Comparison of ENCODE assay signal across 12 cellular contexts in genomic region chr1:155178441-155179106, GRCh38. TPM values are rescaled to one million over a fixed set of nuclear protein-coding genes. Genes with fewer than 3 reads are reported as not detected.
DNase-seq lines count a peak whose midpoint lies in the region; ATAC-seq and TF ChIP-seq lines count a peak whose summit lies in the region.
"Had no signal": no experiment of that assay in that cellular context is flagged by ENCODE, and none has a peak within 500 bp of the region (broad histone marks: within the 10 kb centered on the region; RNA-seq: fewer than 3 reads in every experiment).

No MANE protein-coding gene starts in this region.

- no peak overlapping the region for H3K9ac ChIP-seq in Karpas-422 (ENCODE audit: low read length)
- H3K9ac ChIP-seq in mesendoderm (ENCODE audit: low read length) = no peak overlapping the region
- H3K9ac ChIP-seq in H9 (ENCODE audit: extremely low read depth, insufficient read length, low read length) = no peak overlapping the region

- H3K4me2 ChIP-seq in Karpas-422 (ENCODE audit: low read depth, low read length, poor library complexity, severe bottlenecking) = no peak overlapping the region
- H3K4me2 ChIP-seq in GM23338 = no peak overlapping the region
- H3K4me2 ChIP-seq in mesendoderm (ENCODE audit: low read length) = no peak overlapping the region
- no peak overlapping the region for H3K4me2 ChIP-seq in H9 (ENCODE audit: insufficient read depth, insufficient read length, low read length)

- H2BK12ac ChIP-seq in H9 (ENCODE audit: insufficient read length, low read depth, low read length) = no peak overlapping the region

- TF ChIP-seq CTCF in chondrocyte (IDR thresholded peaks at IDR 0.05) = no peak
- TF ChIP-seq CTCF in GM23338 (conservative IDR thresholded peaks at IDR 0.05; ENCODE audit: low read depth in 2 of 2) = no peak
- no peak for TF ChIP-seq CTCF in H9 (conservative IDR thresholded peaks at IDR 0.05)

- H3K18ac ChIP-seq in mesendoderm (ENCODE audit: low read length) (no peak overlapping the region), H9 (ENCODE audit: insufficient read length, low read depth, low read length) (no peak overlapping the region)

- H3K27ac Mint-ChIP-seq in T-helper 2 cell treated with Interferon-gamma antibody and Interleukin-4, amounts not matched to agents 5 μg/mL and 100 μg/mL, for 36 hours = peak overlapping the region; percentile 3
- H3K27ac Mint-ChIP-seq in chondrocyte (ENCODE audit: unreplicated experiment) = no peak overlapping the region
- no peak overlapping the region for H3K27ac Mint-ChIP-seq in GM23338
- peak overlapping the region in 1 of 3 experiments; percentile 39; a peak in 1 of 7 replicates for H3K27ac Mint-ChIP-seq in H9
- H3K27ac Mint-ChIP-seq: activated naive CD4-positive, alpha-beta T cell treated with anti-CD3 and anti-CD28 coated beads, Interleukin-2, amount 50 U/mL, for 72 hours; type B pancreatic cell had no signal

- H3K9me3 Mint-ChIP-seq in T-helper 2 cell treated with Interferon-gamma antibody and Interleukin-4, amounts not matched to agents 5 μg/mL and 100 μg/mL, for 36 hours = no peaks in the 10 kb centered on the region
- no peaks in the 10 kb centered on the region for H3K9me3 Mint-ChIP-seq in chondrocyte (ENCODE audit: low read depth)
- no peaks in the 10 kb centered on the region; the same call in 2 of the 3 replicates for H3K9me3 Mint-ChIP-seq in GM23338
- H3K9me3 Mint-ChIP-seq in H9 = no peaks in the 10 kb centered on the region
- H3K9me3 Mint-ChIP-seq: activated naive CD4-positive, alpha-beta T cell treated with anti-CD3 and anti-CD28 coated beads, Interleukin-2, amount 50 U/mL, for 72 hours; type B pancreatic cell had no signal

- H3K27me3 ChIP-seq in Karpas-422 (ENCODE audit: low read length) = no peaks in the 10 kb centered on the region
- H3K27me3 ChIP-seq in GM23338 (ENCODE audit: insufficient read depth) = no peaks in the 10 kb centered on the region
- no peaks in the 10 kb centered on the region for H3K27me3 ChIP-seq in mesendoderm (ENCODE audit: insufficient read depth, low read length, poor library complexity)
- H3K27me3 ChIP-seq in H9 (ENCODE audit: insufficient read depth, low read length) = no peaks in the 10 kb centered on the region

- peaks cover 38% of the 10 kb centered on the region for H3K4me1 ChIP-seq in Karpas-422 (ENCODE audit: low read length)
- H3K4me1 ChIP-seq in GM23338 (ENCODE audit: insufficient read depth) = peaks cover 10% of the 10 kb centered on the region; the same call in 1 of the 2 replicates
- H3K4me1 ChIP-seq in mesendoderm (ENCODE audit: control insufficient read depth, low read depth, low read length) = no peaks in the 10 kb centered on the region
- H3K4me1 ChIP-seq in H9 (ENCODE audit: insufficient read depth, low read length) = no peaks in the 10 kb centered on the region

- H3K23ac ChIP-seq in mesendoderm (ENCODE audit: low read length) = no peak overlapping the region
- H3K23ac ChIP-seq in H9 (ENCODE audit: insufficient read length, low read depth, low read length) = no peak overlapping the region

- H2AK5ac ChIP-seq in mesendoderm (ENCODE audit: low read length) (no peak overlapping the region), H9 (ENCODE audit: insufficient read length, low read length) (no peak overlapping the region)

- no peak for ATAC-seq in GM23338
- ATAC-seq: activated naive CD4-positive, alpha-beta T cell treated with anti-CD3 and anti-CD28 coated beads, Interleukin-2, amount 50 U/mL, for 72 hours had no signal

- peaks cover 37% of the 10 kb centered on the region for H3K36me3 Mint-ChIP-seq in T-helper 2 cell treated with Interferon-gamma antibody and Interleukin-4, amounts not matched to agents 5 μg/mL and 100 μg/mL, for 36 hours (ENCODE audit: low read depth)
- H3K36me3 Mint-ChIP-seq in chondrocyte (ENCODE audit: low read depth) = peaks cover 22% of the 10 kb centered on the region
- H3K36me3 Mint-ChIP-seq in GM23338 (ENCODE audit: low read depth) = peaks cover 52% of the 10 kb centered on the region
- H3K36me3 Mint-ChIP-seq in H9 (ENCODE audit: insufficient read depth in 1 of 3, low read depth in 3 of 3) = peaks cover 38 to 63% (median 57%) of the 10 kb centered on the region in 3 experiments
- H3K36me3 Mint-ChIP-seq: type B pancreatic cell had no signal

- H3K27ac ChIP-seq in Karpas-422 (ENCODE audit: low read length) (no peak overlapping the region), GM23338 (ENCODE audit: low read depth) (no peak overlapping the region), mesendoderm (ENCODE audit: low read depth, low read length) (no peak overlapping the region), H9 (ENCODE audit: insufficient read length, low read depth, low read length) (no peak overlapping the region)
- H3K27ac ChIP-seq: SK-N-MC had no signal

- H2BK15ac ChIP-seq in mesendoderm (replicated peaks; ENCODE audit: low read depth) = no peak overlapping the region
- H2BK15ac ChIP-seq in H9 (ENCODE audit: low read depth, low read length) = no peak overlapping the region

- H2BK20ac ChIP-seq in H9 (ENCODE audit: low read depth, low read length, poor library complexity, severe bottlenecking) = no peak overlapping the region

- peaks cover 11% of the 10 kb centered on the region; the same call in 1 of the 2 replicates for H3F3A ChIP-seq in GM23338 (replicated peaks; ENCODE audit: low read depth)

- no peak overlapping the region for H3K14ac ChIP-seq in H9 (ENCODE audit: insufficient read depth, low read length)

- H3K9me2 ChIP-seq in Karpas-422 (replicated peaks; ENCODE audit: insufficient read depth, low read length) (no peaks in the 10 kb centered on the region), GM23338 (ENCODE audit: insufficient read depth) (no peaks in the 10 kb centered on the region)

- peaks cover 6% of the 10 kb centered on the region; the same call in 1 of the 2 replicates for H3K79me2 ChIP-seq in Karpas-422 (ENCODE audit: low read length)
- H3K79me2 ChIP-seq in GM23338 (replicated peaks; ENCODE audit: insufficient read depth) = 0 out of 2 replicates have a peak, but pooled peaks cover 3% of the 10 kb centered on the region
- no peaks in the 10 kb centered on the region for H3K79me2 ChIP-seq in mesendoderm (ENCODE audit: control insufficient read depth, insufficient read depth, low read length)
- H3K79me2 ChIP-seq in H9 (ENCODE audit: insufficient read depth, low read length) = no peaks in the 10 kb centered on the region

- H4K5ac ChIP-seq in mesendoderm (ENCODE audit: low read length) (no peak overlapping the region), H9 (ENCODE audit: insufficient read length, low read depth, low read length) (no peak overlapping the region)

- H3K36me3 ChIP-seq in Karpas-422 (ENCODE audit: insufficient read depth, low read length) (peaks cover 21% of the 10 kb centered on the region), GM23338 (ENCODE audit: insufficient read depth) (peaks cover 20% of the 10 kb centered on the region; the same call in 1 of the 2 replicates), mesendoderm (ENCODE audit: control insufficient read depth, insufficient read depth, low read length) (peaks cover 3% of the 10 kb centered on the region)

- H4K8ac ChIP-seq in mesendoderm (ENCODE audit: low read depth, low read length) = no peak overlapping the region
- H4K8ac ChIP-seq in H9 (replicated peaks; ENCODE audit: insufficient read length, low read depth, low read length) = no peak overlapping the region

- H3K4me3 Mint-ChIP-seq in T-helper 2 cell treated with Interferon-gamma antibody and Interleukin-4, amounts not matched to agents 5 μg/mL and 100 μg/mL, for 36 hours = no peak overlapping the region
- H3K4me3 Mint-ChIP-seq in chondrocyte (ENCODE audit: unreplicated experiment) = no peak overlapping the region
- no peak overlapping the region for H3K4me3 Mint-ChIP-seq in GM23338
- no peak overlapping the region for H3K4me3 Mint-ChIP-seq in H9
- H3K4me3 Mint-ChIP-seq: type B pancreatic cell had no signal

- no peaks in the 10 kb centered on the region for H3K27me3 Mint-ChIP-seq in T-helper 2 cell treated with Interferon-gamma antibody and Interleukin-4, amounts not matched to agents 5 μg/mL and 100 μg/mL, for 36 hours (ENCODE audit: low read depth)
- H3K27me3 Mint-ChIP-seq in chondrocyte (ENCODE audit: low read depth) (no peaks in the 10 kb centered on the region), GM23338 (ENCODE audit: insufficient read depth, low read depth, poor library complexity) (peaks cover 11% of the 10 kb centered on the region), H9 (ENCODE audit: low read depth) (no peaks in the 10 kb centered on the region; the same call in none of the 2 replicates)
- H3K27me3 Mint-ChIP-seq: type B pancreatic cell had no signal

- no peaks in the 10 kb centered on the region for H3K9me3 ChIP-seq in Karpas-422 (ENCODE audit: low read length)
- no peaks in the 10 kb centered on the region for H3K9me3 ChIP-seq in H9 (ENCODE audit: control insufficient read depth, low read depth, low read length)

- no peak overlapping the region for H3T11ph ChIP-seq in H9 (ENCODE audit: low read length)

- no peak overlapping the region for H3K4me3 ChIP-seq in Karpas-422 (ENCODE audit: low read length)
- no peak overlapping the region for H3K4me3 ChIP-seq in GM23338
- no peak overlapping the region for H3K4me3 ChIP-seq in mesendoderm (ENCODE audit: low read length)
- H3K4me3 ChIP-seq: SK-N-MC had no signal

- H3K4me1 Mint-ChIP-seq in T-helper 2 cell treated with Interferon-gamma antibody and Interleukin-4, amounts not matched to agents 5 μg/mL and 100 μg/mL, for 36 hours (ENCODE audit: low read depth) = peaks cover 31% of the 10 kb centered on the region
- peaks cover 29% of the 10 kb centered on the region for H3K4me1 Mint-ChIP-seq in chondrocyte (ENCODE audit: low read depth)
- peaks cover 17% of the 10 kb centered on the region for H3K4me1 Mint-ChIP-seq in GM23338
- H3K4me1 Mint-ChIP-seq in H9 = peaks cover 11 to 25% of the 10 kb centered on the region in 2 experiments

- H4K20me1 ChIP-seq in Karpas-422 (ENCODE audit: insufficient read depth, low read depth, low read length) (no peaks in the 10 kb centered on the region), GM23338 (replicated peaks; ENCODE audit: insufficient read depth) (no peaks in the 10 kb centered on the region), H9 (ENCODE audit: control insufficient read depth, insufficient read depth, insufficient read length) (no peaks in the 10 kb centered on the region)

- H2BK120ac ChIP-seq in mesendoderm (ENCODE audit: low read depth, low read length) (no peak overlapping the region), H9 (ENCODE audit: low read depth, low read length, poor library complexity, severe bottlenecking) (no peak overlapping the region)

- no peak overlapping the region for H3K56ac ChIP-seq in mesendoderm (ENCODE audit: low read length)
- no peak overlapping the region for H3K56ac ChIP-seq in H9 (ENCODE audit: insufficient read length, low read depth, low read length)

- no CpG with 5 or more reads among the region's 30 CpGs for WGBS in mesendoderm (ENCODE audit: extremely low coverage, insufficient coverage, low lambda C conversion rate)
- no CpG with 5 or more reads among the region's 30 CpGs for WGBS in H9 (ENCODE audit: extremely low coverage, insufficient read length, low lambda C conversion rate)

- H2AFZ ChIP-seq in Karpas-422 (ENCODE audit: low read length) (no peak overlapping the region), GM23338 (no peak overlapping the region), H9 (ENCODE audit: low read length) (no peak overlapping the region)

- H3K79me1 ChIP-seq in mesendoderm (ENCODE audit: low read length) (no peaks in the 10 kb centered on the region), H9 (ENCODE audit: insufficient read depth, low read depth, low read length, poor library complexity, severe bottlenecking) (no peaks in the 10 kb centered on the region)

- no peak overlapping the region for H2BK5ac ChIP-seq in mesendoderm (ENCODE audit: low read length)
- no peak overlapping the region for H2BK5ac ChIP-seq in H9 (ENCODE audit: insufficient read length, low read length)

- peaks cover 10% of the 10 kb centered on the region for H3K23me2 ChIP-seq in H9 (ENCODE audit: insufficient read length, low read depth, low read length, poor library complexity, severe bottlenecking)

- no peak for DNase-seq in T-helper 2 cell treated with Interferon-gamma antibody and Interleukin-4, amounts not matched to agents 5 μg/mL and 100 μg/mL, for 36 hours (ENCODE audit: low spot score)
- DNase-seq in T-helper 2 cell = no peak
- peak; percentile 14 for DNase-seq in Karpas-422
- peak; percentile 69 for DNase-seq in chondrocyte (ENCODE audit: low spot score)
- peak; percentile 78 for DNase-seq in posterior vena cava (ENCODE audit: low spot score)
- DNase-seq in GM23338 (ENCODE audit: low spot score) = no peak
- DNase-seq in mesendoderm = no peak
- no peak for DNase-seq in H9
- DNase-seq: NCI-H1930 had no signal

- intact Hi-C loops in posterior vena cava (cut with DNase I) = loop anchor here in 1 of 2 donors (10.0 kb wide), 1 partner anchor 46 kb away; no protein-coding TSS in a partner anchor

- no peak overlapping the region for H4K91ac ChIP-seq in H9 (ENCODE audit: insufficient read length, low read depth, low read length)

- H3K4ac ChIP-seq in mesendoderm (ENCODE audit: low read depth, low read length) (no peak overlapping the region), H9 (ENCODE audit: low read depth, low read length) (no peak overlapping the region)

RNA-seq across cellular contexts. Expression of gene TRIM46, which starts 4.9 kb away (rescaled TPM):
- total RNA-seq in Karpas-422 (2014; rRNA removed; shearing (Covaris generic); ENCODE audit: low replicate concordance) = 5.1 and 19.2 TPM in 2 replicates
- 9.6 to 10.7 TPM (median 9.7 TPM) in 3 replicates for total RNA-seq in chondrocyte
- total RNA-seq in posterior vena cava = 1 to 10 TPM; 1.3 to 2.1 TPM
- 15.4 and 18.8 TPM in 2 replicates for total RNA-seq in GM23338 (2014; rRNA removed; shearing (Covaris generic))
- 7.4 and 8.1 TPM in 2 replicates for polyA plus RNA-seq in GM23338 (2016; fragmentation: Nextera tagmentation; extraction: Ambion mirVana)
- 1.8 TPM for polyA plus RNA-seq in mesendoderm (2013, experiment 1 of 2)
- polyA plus RNA-seq in mesendoderm (2013, experiment 2 of 2) = 2.0 TPM
- total RNA-seq in H9 (2021) = 16.5 and 18.4 TPM in 2 replicates

RNA-seq across cellular contexts. Expression of gene KRTCAP2, which starts 5.5 kb away (rescaled TPM):
- 237 and 400 TPM in 2 replicates for total RNA-seq in Karpas-422 (2014; rRNA removed; shearing (Covaris generic); ENCODE audit: low replicate concordance)
- total RNA-seq in chondrocyte (159 to 202 TPM (median 174 TPM) in 3 replicates), posterior vena cava (100 to 1,000 TPM; 145 to 146 TPM), H9 (2021) (149 and 152 TPM in 2 replicates)
- total RNA-seq in GM23338 (2014; rRNA removed; shearing (Covaris generic)) = 101 and 106 TPM in 2 replicates
- 579 and 628 TPM in 2 replicates for polyA plus RNA-seq in GM23338 (2016; fragmentation: Nextera tagmentation; extraction: Ambion mirVana)
- polyA plus RNA-seq in mesendoderm (2013, experiment 1 of 2) = 196 TPM
- polyA plus RNA-seq in mesendoderm (2013, experiment 2 of 2) = 199 TPM

RNA-seq across cellular contexts. Expression of gene THBS3, which starts 29.1 kb away (rescaled TPM):
- total RNA-seq in Karpas-422 (2014; rRNA removed; shearing (Covaris generic); ENCODE audit: low replicate concordance) = 11.9 and 18.7 TPM in 2 replicates
- total RNA-seq in chondrocyte = 112 to 127 TPM (median 118 TPM) in 3 replicates
- total RNA-seq in posterior vena cava = 10 to 100 TPM; 46.3 to 96.6 TPM
- 1.2 and 6.3 TPM in 2 replicates for total RNA-seq in GM23338 (2014; rRNA removed; shearing (Covaris generic))
- polyA plus RNA-seq in GM23338 (2016; fragmentation: Nextera tagmentation; extraction: Ambion mirVana) = 4.3 and 5.0 TPM in 2 replicates
- 2.1 TPM for polyA plus RNA-seq in mesendoderm (2013, experiment 1 of 2)
- 2.4 TPM for polyA plus RNA-seq in mesendoderm (2013, experiment 2 of 2)
- total RNA-seq in H9 (2021) = 5.0 and 5.9 TPM in 2 replicates

RNA-seq across cellular contexts. Expression of gene MTX1, which starts 29.9 kb away (rescaled TPM):
- total RNA-seq in Karpas-422 (2014; rRNA removed; shearing (Covaris generic); ENCODE audit: low replicate concordance) = 49.5 and 56.9 TPM in 2 replicates
- total RNA-seq in chondrocyte (28.2 to 49.1 TPM (median 29.8 TPM) in 3 replicates), posterior vena cava (10 to 100 TPM; 20.9 to 26.8 TPM), H9 (2021) (43.6 and 45.0 TPM in 2 replicates)
- total RNA-seq in GM23338 (2014; rRNA removed; shearing (Covaris generic)) = 66.7 and 77.7 TPM in 2 replicates
- polyA plus RNA-seq in GM23338 (2016; fragmentation: Nextera tagmentation; extraction: Ambion mirVana) = 106 and 109 TPM in 2 replicates
- polyA plus RNA-seq in mesendoderm (2013, experiment 1 of 2) = 40.8 TPM
- 40.6 TPM for polyA plus RNA-seq in mesendoderm (2013, experiment 2 of 2)

RNA-seq across cellular contexts. Expression of gene DPM3, which starts 38.2 kb away (rescaled TPM):
- total RNA-seq in Karpas-422 (2014; rRNA removed; shearing (Covaris generic); ENCODE audit: low replicate concordance) = 22.2 and 33.2 TPM in 2 replicates
- 41.3 to 73.3 TPM (median 48.9 TPM) in 3 replicates for total RNA-seq in chondrocyte
- total RNA-seq in posterior vena cava = 10 to 100 TPM; 53.1 to 75.2 TPM
- 13.6 and 19.2 TPM in 2 replicates for total RNA-seq in GM23338 (2014; rRNA removed; shearing (Covaris generic))
- polyA plus RNA-seq in GM23338 (2016; fragmentation: Nextera tagmentation; extraction: Ambion mirVana) = 71.4 and 76.5 TPM in 2 replicates
- polyA plus RNA-seq in mesendoderm (2013, experiment 1 of 2) = 84.8 TPM
- polyA plus RNA-seq in mesendoderm (2013, experiment 2 of 2) = 79.1 TPM
- 47.4 and 48.5 TPM in 2 replicates for total RNA-seq in H9 (2021)

Comparison
In these comparisons a context has a peak if more than half of its experiments do, and no peak if none do; other contexts are left out.
1. DNase-seq: peak in Karpas-422 (single experiment), chondrocyte (single experiment) and posterior vena cava (single experiment); none in T-helper 2 cell treated with Interferon-gamma antibody and Interleukin-4, amounts not matched to agents 5 μg/mL and 100 μg/mL, for 36 hours (single experiment), T-helper 2 cell (0 of 5), GM23338 (single experiment), mesendoderm (single experiment) and H9 (single experiment).